In the genomic region with DNA sequence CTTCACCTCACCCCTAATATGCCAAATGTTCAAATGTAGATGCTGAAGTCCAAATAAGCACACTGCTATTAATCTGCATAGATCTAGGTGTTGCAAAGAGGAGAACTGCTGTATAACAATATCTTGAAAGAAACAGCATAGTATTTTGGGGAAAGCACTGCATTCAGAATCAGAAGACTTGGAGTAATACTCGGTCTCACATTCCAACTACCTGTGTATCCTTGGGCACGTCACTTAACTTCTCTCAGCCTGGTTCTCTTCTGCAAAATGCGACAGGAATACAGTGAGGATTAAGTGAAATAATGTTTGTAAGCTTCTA, we compare ENCODE assay signal across 8 cellular contexts. TPM values are rescaled to one million over a fixed set of nuclear protein-coding genes. Genes with fewer than 3 reads are reported as not detected.
A peak's percentile ranks its signal among the peaks of the same experiment; 100 is the strongest.
DNase-seq lines count a peak whose midpoint lies in the region; ATAC-seq and TF ChIP-seq lines count a peak whose summit lies in the region.

No MANE protein-coding gene starts in this region.

- H3K4ac ChIP-seq in mesenchymal stem cell (ENCODE audit: low read depth in 1 of 2, low read length in 2 of 2) = no peak overlapping the region

- peak overlapping the region; percentile 87 for H3K4me2 ChIP-seq in mesenchymal stem cell (ENCODE audit: low read length, poor library complexity, severe bottlenecking)

- peaks cover 3% of the 10 kb centered on the region for H3K4me1 ChIP-seq in mesenchymal stem cell (ENCODE audit: control insufficient read depth, insufficient read depth, low read depth, low read length)

- peak overlapping the region; percentile 88 to 92 for H3K4me3 ChIP-seq in mesenchymal stem cell (ENCODE audit: insufficient read depth in 1 of 2, low read depth in 1 of 2, low read length in 2 of 2)

- no peaks in the 10 kb centered on the region for H3K9me3 ChIP-seq in mesenchymal stem cell (ENCODE audit: control insufficient read depth, low read length)

- no peak overlapping the region for H4K91ac ChIP-seq in mesenchymal stem cell (ENCODE audit: low read length)

- no peak overlapping the region for H3K14ac ChIP-seq in mesenchymal stem cell (ENCODE audit: low read length in 2 of 2)

- 0% methylated on average over 3 of the region's 3 CpGs for WGBS in mesenchymal stem cell

- H4K8ac ChIP-seq in mesenchymal stem cell (ENCODE audit: low read length) = peak overlapping the region; percentile 49

- no peak overlapping the region for H2BK120ac ChIP-seq in mesenchymal stem cell (ENCODE audit: low read depth, low read length)

- no peak overlapping the region for H2AK5ac ChIP-seq in mesenchymal stem cell (ENCODE audit: low read length, severe bottlenecking)

- POLR2A ChIA-PET in HEK293T (lab: Yijun Ruan, JAX) = interaction anchor here (0.6 to 2.8 kb wide), 5 partner anchors 8 to 99 kb away, joined by 3 to 14 read pairs (median 4); partner anchors contain the start of gene TOM1

- no peak for DNase-seq in mesenchymal stem cell
- no peak for DNase-seq in HuH-7.5 (ENCODE audit: low spot score)
- DNase-seq in NCI-H510A treated with DMSO at 0.1 percent for 48 hours (lab: John Stamatoyannopoulos, UW) = no peak
- DNase-seq in HEK293T (ENCODE audit: extremely low spot score) = no peak
- DNase-seq in DMS114 treated with DMSO at 0.1 percent for 48 hours (lab: John Stamatoyannopoulos, UW; ENCODE audit: unreplicated experiment) = no peak

- no peak overlapping the region for H3K18ac ChIP-seq in mesenchymal stem cell (ENCODE audit: low read depth in 1 of 2, low read length in 2 of 2)

- peak overlapping the region; percentile 63 for H2AFZ ChIP-seq in mesenchymal stem cell (ENCODE audit: low read depth, low read length)

- no peak overlapping the region for H2BK12ac ChIP-seq in mesenchymal stem cell (ENCODE audit: low read length in 2 of 2)

- no peak overlapping the region for H2BK15ac ChIP-seq in mesenchymal stem cell (ENCODE audit: low read depth, poor library complexity, severe bottlenecking)

- H3K79me1 ChIP-seq in mesenchymal stem cell (replicated peaks; ENCODE audit: low read length, poor library complexity, severe bottlenecking) = peaks cover 2% of the 10 kb centered on the region

- peak overlapping the region; percentile 30 for H3K27ac ChIP-seq in angular gyrus (ENCODE audit: low read depth, low read length)
- peak overlapping the region; percentile 35 for H3K27ac ChIP-seq in mesenchymal stem cell (ENCODE audit: low read length, poor library complexity, severe bottlenecking)

- peaks cover 0 to 5% of the 10 kb centered on the region in 2 experiments for H3K36me3 ChIP-seq in mesenchymal stem cell (ENCODE audit: control insufficient read depth in 1 of 2, insufficient read depth in 2 of 2, low read depth in 1 of 2, low read length in 2 of 2)

- ATAC-seq in GM18870 (IDR thresholded peaks at IDR 0.05; ENCODE audit: unreplicated experiment) (peak; percentile 34), HG03066 (IDR thresholded peaks at IDR 0.05; ENCODE audit: low read depth, unreplicated experiment) (peak; percentile 22)

- H3K27me3 ChIP-seq in mesenchymal stem cell (ENCODE audit: control insufficient read depth in 1 of 2, insufficient read depth in 1 of 2, low read length in 2 of 2) = no peaks in the 10 kb centered on the region

- peak overlapping the region; percentile 94 for H3K9ac ChIP-seq in mesenchymal stem cell (ENCODE audit: low read length)

- CTCF ChIA-PET in HEK293T (lab: Yijun Ruan, JAX) = interaction anchor here (0.8 kb wide), 1 partner anchor 26 kb away, joined by 3 read pairs; no protein-coding TSS in a partner anchor

- no peak overlapping the region for H3K23ac ChIP-seq in mesenchymal stem cell (ENCODE audit: low read length in 2 of 2)

- no peak overlapping the region for H2BK5ac ChIP-seq in mesenchymal stem cell (ENCODE audit: low read depth, low read length, poor library complexity, severe bottlenecking)

TF ChIP-seq in HEK293T, 16 proteins besides CTCF, POLR2A, EP300 and RAD21:
- TF ChIP-seq PKNOX1 (IDR thresholded peaks at IDR 0.05) (no peak), NFRKB (IDR thresholded peaks at IDR 0.05) (no peak), L3MBTL2 (conservative IDR thresholded peaks at IDR 0.05) (no peak)

RNA-seq across cellular contexts. Expression of gene HMGXB4, which starts 0.3 kb away (rescaled TPM):
- 22.0 TPM for polyA plus RNA-seq in mesenchymal stem cell (2013, experiment 1 of 2)
- 22.4 TPM for polyA plus RNA-seq in mesenchymal stem cell (2013, experiment 2 of 2)

RNA-seq across cellular contexts. Expression of gene TOM1, which starts 42.7 kb away (rescaled TPM):
- polyA plus RNA-seq in mesenchymal stem cell (2013, experiment 1 of 2) = 48.3 TPM
- polyA plus RNA-seq in mesenchymal stem cell (2013, experiment 2 of 2) = 46.7 TPM
